ENCODE assay signal across 10 cellular contexts in the genomic region with DNA sequence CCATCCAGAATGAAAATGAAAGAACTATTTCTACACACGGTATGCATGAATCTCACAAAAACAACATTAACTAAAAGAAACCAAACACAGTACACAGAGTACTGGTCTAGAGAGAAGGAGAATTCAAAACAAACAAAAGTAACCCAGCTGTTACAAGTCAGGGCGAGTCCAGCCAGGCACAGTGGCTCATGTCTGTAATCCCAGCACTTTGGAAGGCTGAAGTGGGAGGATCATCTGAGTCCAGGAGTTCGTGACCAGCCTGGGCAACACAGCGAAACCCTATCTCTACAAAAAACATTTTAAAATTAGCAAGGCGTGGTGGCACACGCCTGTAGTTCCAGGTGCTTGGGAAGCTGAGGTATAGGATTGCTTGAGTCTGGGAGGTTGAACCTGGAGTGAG. TPM values are rescaled to one million over a fixed set of nuclear protein-coding genes. Genes with fewer than 3 reads are reported as not detected.
A peak's percentile ranks its signal among the peaks of the same experiment; 100 is the strongest.
DNase-seq lines count a peak whose midpoint lies in the region; ATAC-seq and TF ChIP-seq lines count a peak whose summit lies in the region.
"Had no signal": no experiment of that assay in that cellular context is flagged by ENCODE, and none has a peak within 500 bp of the region (broad histone marks: within the 10 kb centered on the region; RNA-seq: fewer than 3 reads in every experiment).

No MANE protein-coding gene starts in this region.

- peaks cover 5 to 6% of the 10 kb centered on the region in 2 donors for H3K36me3 ChIP-seq in esophagus (ENCODE audit: control insufficient read depth in 2 of 2, insufficient read depth in 2 of 2, low read length in 1 of 2)
- peaks cover 2 to 24% (median 23%) of the 10 kb centered on the region in 6 donors for H3K36me3 ChIP-seq in spleen

- H3K56ac ChIP-seq in H9 (ENCODE audit: insufficient read length, low read depth, low read length), result no peak overlapping the region

- H4K91ac ChIP-seq in H9 (ENCODE audit: insufficient read length, low read depth, low read length), result no peak overlapping the region

- H3K27ac ChIP-seq in H9 (ENCODE audit: insufficient read length, low read depth, low read length) (no peak overlapping the region), esophagus (ENCODE audit: low read depth in 2 of 2, low read length in 1 of 2) (peak overlapping the region; percentile 3 to 95), spleen (peak overlapping the region; percentile 92 to 96 (median 93))

- POLR2A ChIA-PET in T-cell (lab: Charles Lee), result interaction anchor here in 1 of 2 donors (0.6 to 2.0 kb wide), 2 partner anchors 27 to 315 kb away, joined by 3 to 11 read pairs; no protein-coding TSS in a partner anchor
- POLR2A ChIA-PET in HEK293T (lab: Yijun Ruan, JAX), result interaction anchor here (2.5 kb wide), 1 partner anchor 28 kb away, joined by 16 read pairs; a partner anchor contains a TSS

- H3K79me2 ChIP-seq in H9 (ENCODE audit: insufficient read depth, low read length), result peaks cover 8% of the 10 kb centered on the region; the same call in 1 of the 2 replicates

- H3K18ac ChIP-seq in H9 (ENCODE audit: insufficient read length, low read depth, low read length), result no peak overlapping the region

- TF ChIP-seq CTCF in H9 (conservative IDR thresholded peaks at IDR 0.05) (no peak), spleen (IDR thresholded peaks at IDR 0.05 in 8 of 11, conservative IDR thresholded peaks at IDR 0.05 in 3 of 11) (no peak)

- no peak overlapping the region for H2BK12ac ChIP-seq in H9 (ENCODE audit: insufficient read length, low read depth, low read length)

- H3K36me3 Mint-ChIP-seq in H9 (ENCODE audit: insufficient read depth in 1 of 3, low read depth in 3 of 3) (peaks cover 22 to 31% (median 28%) of the 10 kb centered on the region in 3 experiments), T-cell (peaks cover 12% of the 10 kb centered on the region)

- intact Hi-C loops in spleen (cut with DNase I; ENCODE audit: low total_unique reads), result no loop called here

- H2BK5ac ChIP-seq in H9 (ENCODE audit: insufficient read length, low read length), result no peak overlapping the region

- no peak overlapping the region for H2BK15ac ChIP-seq in H9 (ENCODE audit: low read depth, low read length)

- no peak for TF ChIP-seq POLR2A in spleen (IDR thresholded peaks at IDR 0.05)

- H3K9me3 Mint-ChIP-seq in H9 (0 out of 5 replicates have a peak, but pooled peaks cover 0 to 4% of the 10 kb centered on the region in 2 experiments), T-cell (no peaks in the 10 kb centered on the region)

- CTCF ChIA-PET in T-cell (lab: Charles Lee) (interaction anchor here in 1 of 2 donors (0.8 to 3.7 kb wide), 7 partner anchors 16 to 1166 kb away, joined by 6 to 61 read pairs (median 13); a partner anchor contains a TSS), HEK293T (lab: Yijun Ruan, JAX) (no interaction called here)

- DNase-seq in H9 (no peak), T-cell (no peak), spleen (no peak), OCI-M1 (lab: John Stamatoyannopoulos, UW) (no peak), HEK293T (ENCODE audit: extremely low spot score) (no peak)
- DNase-seq: HCEC 1CT, KBM-7 had no signal

- no peak overlapping the region for H3K9ac ChIP-seq in H9 (ENCODE audit: extremely low read depth, insufficient read length, low read length)

- peaks cover 5% of the 10 kb centered on the region for H3K79me1 ChIP-seq in H9 (ENCODE audit: insufficient read depth, low read depth, low read length, poor library complexity, severe bottlenecking)

- H4K5ac ChIP-seq in H9 (ENCODE audit: insufficient read length, low read depth, low read length), result no peak overlapping the region

- H3K4ac ChIP-seq in H9 (ENCODE audit: low read depth, low read length), result no peak overlapping the region

- H4K20me1 ChIP-seq in H9 (ENCODE audit: control insufficient read depth, insufficient read depth, insufficient read length), result no peaks in the 10 kb centered on the region

- H3K4me1 ChIP-seq in H9 (ENCODE audit: insufficient read depth, low read length) (peaks cover 7% of the 10 kb centered on the region; the same call in 1 of the 2 replicates), esophagus (ENCODE audit: control insufficient read depth in 2 of 2, insufficient read depth in 2 of 2, low read length in 1 of 2) (peaks cover 3 to 9% of the 10 kb centered on the region in 2 donors), spleen (peaks cover 19 to 48% (median 35%) of the 10 kb centered on the region in 6 donors)

- H4K8ac ChIP-seq in H9 (replicated peaks; ENCODE audit: insufficient read length, low read depth, low read length), result no peak overlapping the region

- no peak for ATAC-seq in T-cell (replicated peaks in 1 of 4)
- no peak for ATAC-seq in GM18873 (IDR thresholded peaks at IDR 0.05; ENCODE audit: low FRiP score, unreplicated experiment)

- no peak overlapping the region for H2BK120ac ChIP-seq in H9 (ENCODE audit: low read depth, low read length, poor library complexity, severe bottlenecking)

- H3K23me2 ChIP-seq in H9 (ENCODE audit: insufficient read length, low read depth, low read length, poor library complexity, severe bottlenecking), result peaks cover 4% of the 10 kb centered on the region

- H3K4me1 Mint-ChIP-seq in H9 (peaks cover 14 to 18% of the 10 kb centered on the region in 2 experiments), T-cell (peaks cover 53 to 59% (median 59%) of the 10 kb centered on the region in 3 donors)

- H3K23ac ChIP-seq in H9 (ENCODE audit: insufficient read length, low read depth, low read length), result no peak overlapping the region

- no peaks in the 10 kb centered on the region; the same call in none of the 2 replicates for H3K27me3 ChIP-seq in H9 (ENCODE audit: insufficient read depth, low read length)
- H3K27me3 ChIP-seq in esophagus (ENCODE audit: control insufficient read depth in 1 of 2, insufficient read depth in 2 of 2, low read length in 2 of 2), result no peaks in the 10 kb centered on the region
- no peaks in the 10 kb centered on the region for H3K27me3 ChIP-seq in spleen (replicated peaks in 1 of 7)

- no peak overlapping the region for H3K4me2 ChIP-seq in H9 (ENCODE audit: insufficient read depth, insufficient read length, low read length)

- H3K9me3 ChIP-seq in H9 (ENCODE audit: control insufficient read depth, low read depth, low read length), result no peaks in the 10 kb centered on the region
- H3K9me3 ChIP-seq in esophagus (ENCODE audit: control insufficient read depth in 2 of 2, insufficient read depth in 1 of 2, low read depth in 1 of 2, low read length in 1 of 2), result no peaks in the 10 kb centered on the region
- H3K9me3 ChIP-seq in spleen, result no peaks in the 10 kb centered on the region

- H3K14ac ChIP-seq in H9 (ENCODE audit: insufficient read depth, low read length), result no peak overlapping the region

- no peak overlapping the region for H3T11ph ChIP-seq in H9 (ENCODE audit: low read length)

- H3K27ac Mint-ChIP-seq in H9 (no peak overlapping the region; a peak in 1 of 7 replicates), T-cell (peak overlapping the region; percentile 95 to 98)

- no peak overlapping the region for H2BK20ac ChIP-seq in H9 (ENCODE audit: low read depth, low read length, poor library complexity, severe bottlenecking)

- H2AFZ ChIP-seq in H9 (ENCODE audit: low read length), result no peak overlapping the region

- no peak overlapping the region for H3K4me3 ChIP-seq in esophagus (ENCODE audit: low read depth in 1 of 2, low read length in 2 of 2)
- no peak overlapping the region for H3K4me3 ChIP-seq in spleen

- no CpG with 5 or more reads among the region's 6 CpGs for WGBS in H9 (ENCODE audit: extremely low coverage, insufficient read length, low lambda C conversion rate)
- 46 to 66% methylated on average over 6 of the region's 6 CpGs for WGBS in esophagus, 2 donors
- 82 to 93% (median 82%) methylated on average over 6 of the region's 6 CpGs for WGBS in spleen, 5 donors

- H3K4me3 Mint-ChIP-seq in H9 (peak overlapping the region; percentile 99; a peak in 2 of 5 replicates), T-cell (peak overlapping the region; percentile 98 to 100 (median 98))

- no peak overlapping the region for H2AK5ac ChIP-seq in H9 (ENCODE audit: insufficient read length, low read length)

- H3K27me3 Mint-ChIP-seq in H9 (ENCODE audit: low read depth), result no peaks in the 10 kb centered on the region; the same call in 1 of the 2 replicates
- H3K27me3 Mint-ChIP-seq in T-cell, result no peaks in the 10 kb centered on the region

TF ChIP-seq in HEK293T, 16 proteins besides CTCF, POLR2A, EP300 and RAD21:
- no peak for TF ChIP-seq L3MBTL2 (conservative IDR thresholded peaks at IDR 0.05)
- TF ChIP-seq FOXM1 (IDR thresholded peaks at IDR 0.05; ENCODE audit: borderline replicate concordance), result no peak
- TF ChIP-seq HDGF (IDR thresholded peaks at IDR 0.05; ENCODE audit: borderline replicate concordance), result no peak
- TF ChIP-seq FOXA1 (IDR thresholded peaks at IDR 0.05), result no peak
- TF ChIP-seq BHLHE40 (IDR thresholded peaks at IDR 0.05; ENCODE audit: borderline replicate concordance), result no peak
- no peak for TF ChIP-seq CTBP1 (IDR thresholded peaks at IDR 0.05; ENCODE audit: borderline replicate concordance)
- no peak for TF ChIP-seq LEF1 (IDR thresholded peaks at IDR 0.05; ENCODE audit: borderline replicate concordance)

RNA-seq across cellular contexts. Expression of a gene that starts 1.7 kb away (rescaled TPM):
- total RNA-seq in H9 (2021), result 111 and 119 TPM in 2 replicates
- total RNA-seq in T-cell, result 10 to 100 TPM; 58.5 to 80.0 (median 59.6) TPM
- polyA plus RNA-seq in esophagus, result 10 to 100 TPM; 50.1 to 73.8 TPM
- total RNA-seq in spleen, result 10 to 100 TPM; 58.9 to 85.4 (median 65.4) TPM
- polyA plus RNA-seq in spleen, result 10 to 100 TPM; 53.2 to 66.4 (median 55.5) TPM

RNA-seq across cellular contexts. Expression of a gene that starts 27.6 kb away (rescaled TPM):
- total RNA-seq in H9 (2021), result 1.7 and 1.8 TPM in 2 replicates
- total RNA-seq in T-cell, result 10 to 100 TPM in 3 of 5 donors, 1 to 10 TPM in 2; 5.9 to 18.0 (median 12.9) TPM
- polyA plus RNA-seq in esophagus, result under 1 TPM; 0.52 to 0.90 TPM
- 10 to 100 TPM in 3 of 7 donors, 1 to 10 TPM in 4; 7.3 to 15.1 (median 9.2) TPM for total RNA-seq in spleen
- 1 to 10 TPM; 1.4 to 2.3 (median 1.4) TPM for polyA plus RNA-seq in spleen

RNA-seq across cellular contexts. Expression of a gene that starts 34.8 kb away (rescaled TPM):
- 0.13 and 0.15 TPM in 2 replicates for total RNA-seq in H9 (2021)
- total RNA-seq in T-cell, result 10 to 100 TPM; 12.6 to 88.0 (median 43.3) TPM
- 1 to 10 TPM; 2.3 to 3.0 TPM for polyA plus RNA-seq in esophagus
- 10 to 100 TPM in 3 of 7 donors, 1 to 10 TPM in 4; 4.3 to 18.9 (median 9.0) TPM for total RNA-seq in spleen
- polyA plus RNA-seq in spleen, result 1 to 10 TPM in 2 of 3 donors, under 1 TPM in 1; 0.91 to 1.8 (median 1.2) TPM
- total RNA-seq: endothelial cell of umbilical vein had no signal

Comparison
In these comparisons a context has a peak if more than half of its experiments do, and no peak if none do; other contexts are left out.
1. H3K27ac Mint-ChIP-seq: peak in T-cell (2 of 2); none in H9 (0 of 3).